ENCODE assay signal across 8 cellular contexts in genomic region chr11:10858505-10859360, GRCh38.
A peak's percentile ranks its signal among the peaks of the same experiment; 100 is the strongest.
DNase-seq lines count a peak whose midpoint lies in the region; ATAC-seq lines count a peak whose summit lies in the region.

No MANE protein-coding gene starts in this region.

- peak; percentile 13 for ATAC-seq in HG02610 (IDR thresholded peaks at IDR 0.05; ENCODE audit: unreplicated experiment)

- DNase-seq in NCI-H1694 treated with DMSO at 0.1 percent for 48 hours (lab: John Stamatoyannopoulos, UW) (peak; percentile 14), NCI-H1694 (lab: John Stamatoyannopoulos, UW) (no peak), NCI-H1105 (lab: John Stamatoyannopoulos, UW) (peak; percentile 81), medulla oblongata (ENCODE audit: extremely low spot score) (peak; percentile 48)
- DNase-seq in activated CD4-positive, alpha-beta T cell treated with anti-CD3 and anti-CD28 coated beads for 4 hours, result peak; percentile 35
- DNase-seq in effector CD8-positive, alpha-beta T cell (lab: John Stamatoyannopoulos, UW), result peak; percentile 40
- peak; percentile 30 to 32 for DNase-seq in stimulated activated CD8-positive, alpha-beta memory T cell treated with anti-CD3 and anti-CD28 coated beads, Interleukin-2, amount 100 ng/mL, for 48 hours (ENCODE audit: low read depth in 2 of 2)
